1 cellular context compared by ENCODE assay signal in genomic region chr17:40820228-40820838, GRCh38.
A peak's percentile ranks its signal among the peaks of the same experiment; 100 is the strongest.
TF ChIP-seq lines count a peak whose summit lies in the region.

No MANE protein-coding gene starts in this region.

TF ChIP-seq in K562, 482 proteins besides CTCF, POLR2A, EP300 and RAD21:
- peak; percentile 48 for TF ChIP-seq CXXC5 (CRISPR knock-in tag; IDR thresholded peaks at IDR 0.05)
- TF ChIP-seq SMAD4 (CRISPR knock-in tag; conservative IDR thresholded peaks at IDR 0.05): 0 out of 2 replicates have a peak, but pooled peaks have one; percentile 30
- TF ChIP-seq ZNF592 (IDR thresholded peaks at IDR 0.05): peak; percentile 69
- no peak for TF ChIP-seq PHF21A (IDR thresholded peaks at IDR 0.05; ENCODE audit: borderline replicate concordance, low read depth)
- TF ChIP-seq FOSL1 (tag; conservative IDR thresholded peaks at IDR 0.05): no peak
- no peak for TF ChIP-seq MLLT1 (IDR thresholded peaks at IDR 0.05)
- TF ChIP-seq TBP (optimal IDR thresholded peaks at IDR 0.05; ENCODE audit: low read depth, low read length): peak; percentile 17
- peak; percentile 76 for TF ChIP-seq MEIS2 (IDR thresholded peaks at IDR 0.05; ENCODE audit: partially characterized antibody)
- TF ChIP-seq ZNF239 (CRISPR knock-in tag; IDR thresholded peaks at IDR 0.05): no peak
- TF ChIP-seq HINFP (tag; conservative IDR thresholded peaks at IDR 0.05; ENCODE audit: low read depth): 0 out of 2 replicates have a peak, but pooled peaks have one; percentile 53
- peak; percentile 32; the same call in 1 of the 2 replicates for TF ChIP-seq MGA (IDR thresholded peaks at IDR 0.05)
- TF ChIP-seq PKNOX1 (IDR thresholded peaks at IDR 0.05): peak; percentile 46; the same call in 1 of the 2 replicates
- TF ChIP-seq ETS2 (tag; IDR thresholded peaks at IDR 0.05; ENCODE audit: borderline replicate concordance, poor library complexity, severe bottlenecking): no peak
- TF ChIP-seq BRD4 (IDR thresholded peaks at IDR 0.05): 0 out of 2 replicates have a peak, but pooled peaks have one; percentile 63
- TF ChIP-seq ZNF175 (CRISPR knock-in tag; IDR thresholded peaks at IDR 0.05; ENCODE audit: low read depth): peak; percentile 20; the same call in 1 of the 2 replicates
- TF ChIP-seq CREM (IDR thresholded peaks at IDR 0.05; ENCODE audit: low read depth): 0 out of 2 replicates have a peak, but pooled peaks have one; percentile 31
- TF ChIP-seq L3MBTL2 (IDR thresholded peaks at IDR 0.05): peak; percentile 51; the same call in 1 of the 2 replicates
- no peak for TF ChIP-seq ZNF764 (CRISPR knock-in tag; IDR thresholded peaks at IDR 0.05; ENCODE audit: low read depth)
- 0 out of 4 replicates have a peak, but pooled peaks of 1 of the 2 experiments have one; percentile 17 for TF ChIP-seq FOXA3 (CRISPR knock-in tag; conservative IDR thresholded peaks at IDR 0.05 in 1 of 2, IDR thresholded peaks at IDR 0.05 in 1 of 2)
- TF ChIP-seq SPI1 (IDR thresholded peaks at IDR 0.05; ENCODE audit: borderline replicate concordance, low read depth, low read length): 0 out of 2 replicates have a peak, but pooled peaks have one; percentile 25
- TF ChIP-seq SMARCA4 (IDR thresholded peaks at IDR 0.05): no peak
- TF ChIP-seq EP400 (IDR thresholded peaks at IDR 0.05): peak; percentile 13; the same call in 1 of the 2 replicates
- TF ChIP-seq TCFL5 (CRISPR knock-in tag; conservative IDR thresholded peaks at IDR 0.05): no peak
- TF ChIP-seq NR4A1 (CRISPR knock-in tag; IDR thresholded peaks at IDR 0.05): no peak
- 0 out of 2 replicates have a peak, but pooled peaks have one; percentile 37 for TF ChIP-seq NR4A1 (tag; IDR thresholded peaks at IDR 0.05)
- no peak for TF ChIP-seq PBX2 (CRISPR knock-in tag; IDR thresholded peaks at IDR 0.05; ENCODE audit: low read depth)
- peak; percentile 70 for TF ChIP-seq PBX2 (tag; conservative IDR thresholded peaks at IDR 0.05; ENCODE audit: low read depth)
- TF ChIP-seq ETV1 (tag; conservative IDR thresholded peaks at IDR 0.05; ENCODE audit: low read depth): peak; percentile 32
- no peak for TF ChIP-seq ZNF668 (CRISPR knock-in tag; IDR thresholded peaks at IDR 0.05)
- no peak for TF ChIP-seq NR2C1 (IDR thresholded peaks at IDR 0.05)
- TF ChIP-seq NR2C1 (tag; IDR thresholded peaks at IDR 0.05): 0 out of 2 replicates have a peak, but pooled peaks have one; percentile 48
- peak; percentile 63; a peak in 3 of 4 replicates for TF ChIP-seq NRF1 (conservative IDR thresholded peaks at IDR 0.05 in 1 of 2, IDR thresholded peaks at IDR 0.05 in 1 of 2)
- TF ChIP-seq YY1 (IDR thresholded peaks at IDR 0.05; ENCODE audit: borderline replicate concordance in 1 of 3, control insufficient read depth in 1 of 3, extremely low read depth in 1 of 3, insufficient read depth in 3 of 3, insufficient read length in 1 of 3, insufficient replicate concordance in 2 of 3, low read depth in 1 of 3, low read length in 2 of 3): peak in 1 of 3 experiments; percentile 20
- peak; percentile 8; the same call in 1 of the 2 replicates for TF ChIP-seq SUPT5H (IDR thresholded peaks at IDR 0.05)
- TF ChIP-seq ELF4 (CRISPR knock-in tag; IDR thresholded peaks at IDR 0.05): no peak
- TF ChIP-seq DMBX1 (CRISPR knock-in tag; IDR thresholded peaks at IDR 0.05; ENCODE audit: borderline replicate concordance): peak; percentile 35; the same call in 1 of the 2 replicates
